ENCODE assay signal across 12 cellular contexts in the genomic region with DNA sequence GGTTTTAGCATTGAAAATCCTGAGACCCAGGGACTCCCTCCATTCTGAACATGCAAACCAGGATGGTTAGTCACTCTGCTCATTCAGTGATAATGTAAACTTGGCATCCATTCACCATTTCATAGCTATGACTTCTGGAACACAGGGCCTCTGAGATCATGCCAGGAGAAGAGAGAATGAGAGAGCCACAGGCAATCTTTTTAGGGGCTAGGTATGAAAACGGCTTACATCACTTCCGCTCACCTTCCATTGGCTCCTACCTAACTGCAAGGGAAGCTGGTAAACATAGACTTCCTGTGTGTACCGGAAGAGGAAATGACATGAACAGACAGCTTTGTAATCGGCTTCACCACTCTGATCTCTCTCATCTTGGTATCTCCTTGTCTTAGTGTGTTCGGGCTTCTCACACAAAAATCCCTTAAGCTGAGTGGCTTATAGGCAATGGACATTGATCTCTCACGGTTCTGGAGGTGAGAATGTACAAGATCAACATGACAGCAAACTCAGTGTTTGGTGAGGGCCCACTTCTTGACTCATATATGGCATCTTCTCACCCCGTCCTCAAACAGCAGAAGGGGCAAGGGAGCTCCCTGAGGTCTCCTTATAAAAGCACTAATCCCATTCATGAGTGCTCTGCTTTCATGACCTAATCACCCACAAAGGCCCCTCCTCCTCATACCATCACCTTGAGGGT.
DNase-seq lines count a peak whose midpoint lies in the region; ATAC-seq, FAIRE-seq and TF ChIP-seq lines count a peak whose summit lies in the region.
"Had no signal": no experiment of that assay in that cellular context is flagged by ENCODE, and none has a peak within 500 bp of the region (broad histone marks: within the 10 kb centered on the region; RNA-seq: fewer than 3 reads in every experiment).

No MANE protein-coding gene starts in this region.

- H4K20me1 ChIP-seq in fibroblast of lung (ENCODE audit: control insufficient read depth, extremely low read depth, insufficient read depth, low read length): no peaks in the 10 kb centered on the region

- H3K36me3 ChIP-seq in heart right ventricle: no peaks in the 10 kb centered on the region
- H3K36me3 ChIP-seq in fibroblast of lung (ENCODE audit: control insufficient read depth, insufficient read depth, low read length): no peaks in the 10 kb centered on the region
- H3K36me3 ChIP-seq in effector memory CD4-positive, alpha-beta T cell (ENCODE audit: control insufficient read depth, insufficient read depth, low read length): no peaks in the 10 kb centered on the region
- H3K36me3 ChIP-seq: tibial nerve had no signal

- H3K27ac ChIP-seq in heart right ventricle (no peak overlapping the region), fibroblast of lung (ENCODE audit: insufficient read depth, low read length) (peak overlapping the region; percentile 58)
- H3K27ac ChIP-seq in effector memory CD4-positive, alpha-beta T cell (ENCODE audit: insufficient read depth, low read length, poor library complexity, severe bottlenecking): no peak overlapping the region
- H3K27ac ChIP-seq: tibial nerve had no signal

- H3K4me2 ChIP-seq in fibroblast of lung (ENCODE audit: extremely low read depth, insufficient read depth, low read length): no peak overlapping the region

- no peak for TF ChIP-seq CTCF in heart right ventricle (IDR thresholded peaks at IDR 0.05)
- no peak for TF ChIP-seq CTCF in fibroblast of lung (conservative IDR thresholded peaks at IDR 0.05 in 1 of 2, IDR thresholded peaks at IDR 0.05 in 1 of 2; ENCODE audit: low read depth in 1 of 2, low read length in 2 of 2)

- ATAC-seq in left ventricle myocardium superior (peak; percentile 67), heart right ventricle (no peak), HG02870 (IDR thresholded peaks at IDR 0.05; ENCODE audit: unreplicated experiment) (no peak), HG03139 (IDR thresholded peaks at IDR 0.05; ENCODE audit: unreplicated experiment) (no peak)

- 85 to 86% methylated on average over 7 of the region's 7 CpGs for WGBS in heart right ventricle, 2 donors

- no peak overlapping the region for H3K9ac ChIP-seq in fibroblast of lung (ENCODE audit: insufficient read depth, low read length)

- H3K4me1 ChIP-seq in heart right ventricle (peaks cover 0 to 10% (median 0%) of the 10 kb centered on the region in 9 donors), fibroblast of lung (ENCODE audit: control insufficient read depth, extremely low read depth, insufficient read depth, low read length) (no peaks in the 10 kb centered on the region)
- H3K4me1 ChIP-seq in effector memory CD4-positive, alpha-beta T cell (ENCODE audit: control insufficient read depth, insufficient read depth, low read length, poor library complexity, severe bottlenecking): no peaks in the 10 kb centered on the region
- H3K4me1 ChIP-seq: tibial nerve had no signal

- H3K79me2 ChIP-seq in fibroblast of lung (ENCODE audit: control insufficient read depth, insufficient read depth, low read length): no peaks in the 10 kb centered on the region

- H2AFZ ChIP-seq in fibroblast of lung (ENCODE audit: low read length): peak overlapping the region; percentile 1

- H3K4me3 ChIP-seq in heart right ventricle (no peak overlapping the region), fibroblast of lung (replicated peaks in 1 of 4; ENCODE audit: control extremely low read depth in 1 of 4, insufficient read depth in 1 of 4, low read depth in 3 of 4, low read length in 4 of 4) (no peak overlapping the region)
- no peak overlapping the region for H3K4me3 ChIP-seq in effector memory CD4-positive, alpha-beta T cell (ENCODE audit: insufficient read depth, low read depth, low read length, poor library complexity, severe bottlenecking)
- H3K4me3 ChIP-seq: tibial nerve had no signal

- DNase-seq in left ventricle myocardium superior: no peak
- no peak for DNase-seq in heart right ventricle
- DNase-seq in SW480 (ENCODE audit: low spot score): peak; percentile 2
- DNase-seq in fibroblast of lung (ENCODE audit: low read depth in 2 of 2): peak; percentile 94 to 95
- peak; percentile 10 for DNase-seq in urothelium cell line (ENCODE audit: low spot score)
- DNase-seq in effector memory CD4-positive, alpha-beta T cell: no peak
- DNase-seq: activated CD4-positive, alpha-beta T cell treated with anti-CD3 and anti-CD28 coated beads for 48 hours; DMS 273 treated with DMSO at 0.1 percent for 48 hours; NCI-H2171 treated with DMSO at 0.1 percent for 48 hours had no signal

- H3K9me3 ChIP-seq in heart right ventricle (peaks cover 0 to 6% (median 0%) of the 10 kb centered on the region in 11 donors), fibroblast of lung (ENCODE audit: control insufficient read depth, insufficient read depth, low read depth, low read length) (no peaks in the 10 kb centered on the region)
- no peaks in the 10 kb centered on the region for H3K9me3 ChIP-seq in effector memory CD4-positive, alpha-beta T cell (ENCODE audit: control insufficient read depth, low read length)
- H3K9me3 ChIP-seq: tibial nerve had no signal

- no peaks in the 10 kb centered on the region for H3K27me3 ChIP-seq in heart right ventricle
- no peaks in the 10 kb centered on the region for H3K27me3 ChIP-seq in fibroblast of lung (ENCODE audit: control insufficient read depth, insufficient read depth, low read length)
- no peaks in the 10 kb centered on the region for H3K27me3 ChIP-seq in effector memory CD4-positive, alpha-beta T cell (replicated peaks; ENCODE audit: control insufficient read depth, insufficient read depth, low read length, poor library complexity, severe bottlenecking)
- H3K27me3 ChIP-seq: tibial nerve had no signal

- peak; percentile 48 for FAIRE-seq in urothelium cell line (lab: Jason Lieb, UNC)

- intact Hi-C loops in left ventricle myocardium superior (cut with micrococcal nuclease) (no loop called here), heart right ventricle (cut with DNase I) (no loop called here)

Comparison
In these comparisons a context has a peak if more than half of its experiments do, and no peak if none do; other contexts are left out.
1. DNase-seq: peak in SW480 (single experiment), fibroblast of lung (2 of 2) and urothelium cell line (single experiment); none in left ventricle myocardium superior (single experiment), heart right ventricle (0 of 2) and effector memory CD4-positive, alpha-beta T cell (0 of 3).